18 cellular contexts compared by ENCODE assay signal in the genomic region with DNA sequence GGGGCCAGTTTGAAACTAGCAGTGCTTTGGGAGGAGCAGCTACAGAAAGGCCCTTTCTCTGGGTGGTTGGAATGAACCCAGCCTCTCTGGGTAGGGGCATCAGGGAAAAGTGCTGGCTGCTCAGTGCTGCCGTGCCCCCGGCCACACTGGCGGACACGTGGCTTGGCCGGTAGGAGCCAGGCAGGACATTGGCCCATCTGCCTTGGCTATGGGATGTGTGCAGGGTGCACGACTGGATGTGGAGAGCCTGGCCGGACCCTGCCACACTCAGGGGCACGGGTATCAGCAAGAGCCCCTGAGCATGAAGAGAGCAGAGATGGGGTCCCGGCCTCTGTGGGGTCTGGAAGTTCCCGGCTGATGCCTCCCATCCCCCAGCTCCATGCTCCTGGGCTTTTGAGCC.
"Had no signal": no experiment of that assay in that cellular context is flagged by ENCODE, and none has a peak within 500 bp of the region (broad histone marks: within the 10 kb centered on the region; RNA-seq: fewer than 3 reads in every experiment).

No MANE protein-coding gene starts in this region.

- H3K9me3 ChIP-seq: pancreas, stomach, thoracic aorta, transverse colon had no signal

- H3K4me3 ChIP-seq: neural progenitor cell, pancreas, smooth muscle cell, stomach, thoracic aorta, transverse colon had no signal

- ATAC-seq: foreskin keratinocyte, natural killer cell had no signal

- H2AFZ ChIP-seq: neural progenitor cell had no signal

- H3K4me3 Mint-ChIP-seq: mesothelial cell of epicardium; natural killer cell; neural progenitor cell; stimulated activated memory B cell treated with anti-CD40 and anti-IgM and Interleukin-4, amounts not matched to agents 10 μg/mL and 1 μg/mL and 100 μg/mL, for 72 hours had no signal

- H3K27me3 ChIP-seq: foreskin keratinocyte, neural progenitor cell, pancreas, transverse colon had no signal

- H3K27me3 Mint-ChIP-seq: progenitor cell of endocrine pancreas; stimulated activated memory B cell treated with anti-CD40 and anti-IgM and Interleukin-4, amounts not matched to agents 10 μg/mL and 1 μg/mL and 100 μg/mL, for 72 hours had no signal

- H3K4me1 ChIP-seq: foreskin keratinocyte, pancreas, transverse colon had no signal

- H3K27ac Mint-ChIP-seq: mesothelial cell of epicardium; natural killer cell; neural progenitor cell; progenitor cell of endocrine pancreas; stimulated activated memory B cell treated with anti-CD40 and anti-IgM and Interleukin-4, amounts not matched to agents 10 μg/mL and 1 μg/mL and 100 μg/mL, for 72 hours had no signal

- H3K27ac ChIP-seq: foreskin keratinocyte, neural progenitor cell, pancreas, stomach, thoracic aorta, transverse colon had no signal

- H3K36me3 ChIP-seq: neural progenitor cell, pancreas, transverse colon had no signal

- DNase-seq: erythroblast; foreskin keratinocyte; kidney; left cardiac atrium; mammary epithelial cell; natural killer cell; occipital lobe; stimulated activated CD4-positive, alpha-beta T cell treated with anti-CD3 and anti-CD28 coated beads, Interleukin-2, amount 100 ng/mL, for 48 hours; stomach; transverse colon had no signal

- H3K9ac ChIP-seq: neural progenitor cell had no signal

- FAIRE-seq: endothelial cell of umbilical vein, kidney, pancreas had no signal

- H3K36me3 Mint-ChIP-seq: natural killer cell had no signal

- H3K4me2 ChIP-seq: neural progenitor cell, smooth muscle cell had no signal
